11 cellular contexts compared by ENCODE assay signal in the genomic region with DNA sequence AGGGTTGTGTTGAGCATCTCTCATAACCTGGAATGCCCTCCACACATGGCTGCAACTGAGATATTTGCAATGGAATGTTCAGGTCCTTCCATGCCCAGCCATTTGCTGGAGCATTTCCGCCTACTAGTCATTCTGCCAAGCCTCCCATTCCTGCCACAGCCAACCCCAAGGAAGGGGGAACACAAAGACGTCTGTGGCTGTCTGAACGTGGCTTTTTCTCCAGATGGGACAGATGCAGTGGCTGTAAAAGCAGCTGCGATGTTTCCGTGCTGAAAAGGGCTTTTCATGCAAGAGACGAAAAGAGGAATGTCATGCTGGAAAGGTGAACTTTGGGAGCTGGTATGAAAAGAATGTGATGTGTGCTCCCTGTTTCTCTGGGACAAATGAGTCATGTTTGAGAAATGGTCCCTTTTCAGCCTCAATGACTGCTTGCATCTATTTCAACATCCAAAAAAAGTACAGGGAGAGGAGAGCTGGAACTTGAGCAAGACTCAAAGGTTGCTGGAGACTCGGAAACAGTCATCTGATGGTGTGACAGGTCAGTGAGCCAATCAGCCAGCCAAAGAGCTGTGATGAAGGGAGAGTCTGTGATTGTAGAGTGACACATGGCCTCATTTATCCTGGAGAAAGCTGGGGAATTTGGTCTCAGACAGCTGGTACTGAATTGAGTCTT.
DNase-seq lines count a peak whose midpoint lies in the region; TF ChIP-seq lines count a peak whose summit lies in the region.
"Had no signal": no experiment of that assay in that cellular context is flagged by ENCODE, and none has a peak within 500 bp of the region (broad histone marks: within the 10 kb centered on the region; RNA-seq: fewer than 3 reads in every experiment).

No MANE protein-coding gene starts in this region.

- 43% methylated on average over 7 of the region's 7 CpGs for WGBS in liver
- 9 to 13% methylated on average over 7 of the region's 7 CpGs for WGBS in thyroid gland, 2 donors

- H3K9me3 ChIP-seq in liver (ENCODE audit: control insufficient read depth in 4 of 4, low read length in 3 of 4) = no peaks in the 10 kb centered on the region
- no peaks in the 10 kb centered on the region for H3K9me3 ChIP-seq in thyroid gland

- H3K27me3 Mint-ChIP-seq in activated naive CD4-positive, alpha-beta T cell treated with anti-CD3 and anti-CD28 coated beads, Interleukin-2, amount 10 ng/mL, durations not matched to agents 7 days and 5 days = no peaks in the 10 kb centered on the region

- DNase-seq in LHCN-M2 (ENCODE audit: low read depth) = peak; percentile 99
- peak; percentile 28 for DNase-seq in dedifferentiated amniotic fluid mesenchymal stem cell (ENCODE audit: extremely low spot score)
- DNase-seq in thyroid gland = peak; percentile 58 to 83
- DNase-seq in cardiac septum (ENCODE audit: low spot score) = no peak
- DNase-seq in NCI-H2196 treated with DMSO at 0.1 percent for 48 hours (lab: John Stamatoyannopoulos, UW; ENCODE audit: unreplicated experiment) = no peak
- no peak for DNase-seq in activated CD4-positive, alpha-beta T cell treated with anti-CD3 and anti-CD28 coated beads, Interleukin-2, amount 50 U/mL, for 48 hours
- no peak for DNase-seq in activated naive CD4-positive, alpha-beta T cell treated with anti-CD3 and anti-CD28 coated beads, Interleukin-2, amount 10 ng/mL, durations not matched to agents 7 days and 5 days
- DNase-seq: activated CD8-positive, alpha-beta T cell treated with anti-CD3 and anti-CD28 coated beads, Interleukin-2, amount 10 ng/mL, durations not matched to agents 7 days and 5 days; mucosa of descending colon; NCI-H1930 had no signal

- no peak overlapping the region for H3K9ac ChIP-seq in liver (ENCODE audit: low read depth in 1 of 2, low read length in 2 of 2)

- TF ChIP-seq CTCF in liver (IDR thresholded peaks at IDR 0.05; ENCODE audit: low read depth, low read length, missing input control) (no peak), thyroid gland (IDR thresholded peaks at IDR 0.05) (no peak)

- no peak overlapping the region for H3K4me3 ChIP-seq in liver (ENCODE audit: low read depth in 1 of 3, low read length in 3 of 3)
- no peak overlapping the region for H3K4me3 ChIP-seq in thyroid gland (replicated peaks in 1 of 3)
- H3K4me3 ChIP-seq: mucosa of descending colon had no signal

- H3K36me3 ChIP-seq in liver (ENCODE audit: control insufficient read depth in 4 of 4, insufficient read depth in 3 of 4, low read depth in 1 of 4, low read length in 3 of 4) = no peaks in the 10 kb centered on the region
- no peaks in the 10 kb centered on the region for H3K36me3 ChIP-seq in thyroid gland

- no peaks in the 10 kb centered on the region for H3K4me1 Mint-ChIP-seq in activated naive CD4-positive, alpha-beta T cell treated with anti-CD3 and anti-CD28 coated beads, Interleukin-2, amount 10 ng/mL, durations not matched to agents 7 days and 5 days

- no peaks in the 10 kb centered on the region for H3K36me3 Mint-ChIP-seq in activated naive CD4-positive, alpha-beta T cell treated with anti-CD3 and anti-CD28 coated beads, Interleukin-2, amount 10 ng/mL, durations not matched to agents 7 days and 5 days

- H3K4me1 ChIP-seq in liver (ENCODE audit: control insufficient read depth in 4 of 4, insufficient read depth in 4 of 4, low read length in 3 of 4) = no peaks in the 10 kb centered on the region
- peaks cover 0 to 10% of the 10 kb centered on the region in 2 donors for H3K4me1 ChIP-seq in thyroid gland

- H3K4me3 Mint-ChIP-seq in activated naive CD4-positive, alpha-beta T cell treated with anti-CD3 and anti-CD28 coated beads, Interleukin-2, amount 10 ng/mL, durations not matched to agents 7 days and 5 days = no peak overlapping the region
- H3K4me3 Mint-ChIP-seq: activated CD8-positive, alpha-beta T cell treated with anti-CD3 and anti-CD28 coated beads, Interleukin-2, amount 10 ng/mL, durations not matched to agents 7 days and 5 days had no signal

- TF ChIP-seq RAD21 in liver (IDR thresholded peaks at IDR 0.05) = peak in 1 of 2 donors; percentile 6

- CTCF ChIA-PET in activated naive CD4-positive, alpha-beta T cell treated with anti-CD3 and anti-CD28 coated beads, Interleukin-2, amount 10 ng/mL, durations not matched to agents 7 days and 5 days (lab: Charles Lee) = no interaction called here

- intact Hi-C loops in thyroid gland (cut with DNase I) (no loop called here), cardiac septum (cut with DNase I) (no loop called here)

- no peak overlapping the region for H3K27ac ChIP-seq in liver (ENCODE audit: low read depth in 1 of 2, low read length in 2 of 2)
- H3K27ac ChIP-seq in thyroid gland = peak overlapping the region; percentile 36 to 86 (median 67)

- H3K27me3 ChIP-seq in liver (ENCODE audit: control insufficient read depth in 4 of 4, insufficient read depth in 4 of 4, low read length in 3 of 4) (no peaks in the 10 kb centered on the region), thyroid gland (no peaks in the 10 kb centered on the region)

- peak in 1 of 2 donors; percentile 11 for TF ChIP-seq POLR2A in thyroid gland (IDR thresholded peaks at IDR 0.05)

- H3K9me3 Mint-ChIP-seq in activated naive CD4-positive, alpha-beta T cell treated with anti-CD3 and anti-CD28 coated beads, Interleukin-2, amount 10 ng/mL, durations not matched to agents 7 days and 5 days = peaks cover 4% of the 10 kb centered on the region

- no peak overlapping the region for H3K27ac Mint-ChIP-seq in activated naive CD4-positive, alpha-beta T cell treated with anti-CD3 and anti-CD28 coated beads, Interleukin-2, amount 10 ng/mL, durations not matched to agents 7 days and 5 days
- H3K27ac Mint-ChIP-seq: activated CD8-positive, alpha-beta T cell treated with anti-CD3 and anti-CD28 coated beads, Interleukin-2, amount 10 ng/mL, durations not matched to agents 7 days and 5 days had no signal

TF ChIP-seq in liver, 16 proteins besides CTCF, POLR2A, EP300 and RAD21:
- TF ChIP-seq SP1 (IDR thresholded peaks at IDR 0.05) (peak; percentile 57), GABPA (IDR thresholded peaks at IDR 0.05 in 1 of 2, conservative IDR thresholded peaks at IDR 0.05 in 1 of 2) (no peak), HNF4G (IDR thresholded peaks at IDR 0.05) (peak; percentile 29), RXRA (IDR thresholded peaks at IDR 0.05) (peak; percentile 12 to 46), TAF1 (conservative IDR thresholded peaks at IDR 0.05) (no peak), HNF4A (conservative IDR thresholded peaks at IDR 0.05) (peak; percentile 34 to 56), YY1 (IDR thresholded peaks at IDR 0.05) (no peak), EGR1 (IDR thresholded peaks at IDR 0.05; ENCODE audit: low read depth in 2 of 2) (no peak), FOXA1 (IDR thresholded peaks at IDR 0.05) (no peak), FOXA2 (IDR thresholded peaks at IDR 0.05) (no peak), JUND (IDR thresholded peaks at IDR 0.05) (peak; percentile 60 to 87), NR2F2 (IDR thresholded peaks at IDR 0.05) (no peak)
- TF ChIP-seq, protein P1, sequence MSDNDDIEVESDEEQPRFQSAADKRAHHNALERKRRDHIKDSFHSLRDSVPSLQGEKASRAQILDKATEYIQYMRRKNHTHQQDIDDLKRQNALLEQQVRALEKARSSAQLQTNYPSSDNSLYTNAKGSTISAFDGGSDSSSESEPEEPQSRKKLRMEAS (IDR thresholded peaks at IDR 0.05) = no peak
- TF ChIP-seq, protein P2, sequence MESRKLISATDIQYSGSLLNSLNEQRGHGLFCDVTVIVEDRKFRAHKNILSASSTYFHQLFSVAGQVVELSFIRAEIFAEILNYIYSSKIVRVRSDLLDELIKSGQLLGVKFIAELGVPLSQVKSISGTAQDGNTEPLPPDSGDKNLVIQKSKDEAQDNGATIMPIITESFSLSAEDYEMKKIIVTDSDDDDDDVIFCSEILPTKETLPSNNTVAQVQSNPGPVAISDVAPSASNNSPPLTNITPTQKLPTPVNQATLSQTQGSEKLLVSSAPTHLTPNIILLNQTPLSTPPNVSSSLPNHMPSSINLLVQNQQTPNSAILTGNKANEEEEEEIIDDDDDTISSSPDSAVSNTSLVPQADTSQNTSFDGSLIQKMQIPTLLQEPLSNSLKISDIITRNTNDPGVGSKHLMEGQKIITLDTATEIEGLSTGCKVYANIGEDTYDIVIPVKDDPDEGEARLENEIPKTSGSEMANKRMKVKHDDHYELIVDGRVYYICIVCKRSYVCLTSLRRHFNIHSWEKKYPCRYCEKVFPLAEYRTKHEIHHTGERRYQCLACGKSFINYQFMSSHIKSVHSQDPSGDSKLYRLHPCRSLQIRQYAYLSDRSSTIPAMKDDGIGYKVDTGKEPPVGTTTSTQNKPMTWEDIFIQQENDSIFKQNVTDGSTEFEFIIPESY (IDR thresholded peaks at IDR 0.05) = no peak
- TF ChIP-seq, protein P3, sequence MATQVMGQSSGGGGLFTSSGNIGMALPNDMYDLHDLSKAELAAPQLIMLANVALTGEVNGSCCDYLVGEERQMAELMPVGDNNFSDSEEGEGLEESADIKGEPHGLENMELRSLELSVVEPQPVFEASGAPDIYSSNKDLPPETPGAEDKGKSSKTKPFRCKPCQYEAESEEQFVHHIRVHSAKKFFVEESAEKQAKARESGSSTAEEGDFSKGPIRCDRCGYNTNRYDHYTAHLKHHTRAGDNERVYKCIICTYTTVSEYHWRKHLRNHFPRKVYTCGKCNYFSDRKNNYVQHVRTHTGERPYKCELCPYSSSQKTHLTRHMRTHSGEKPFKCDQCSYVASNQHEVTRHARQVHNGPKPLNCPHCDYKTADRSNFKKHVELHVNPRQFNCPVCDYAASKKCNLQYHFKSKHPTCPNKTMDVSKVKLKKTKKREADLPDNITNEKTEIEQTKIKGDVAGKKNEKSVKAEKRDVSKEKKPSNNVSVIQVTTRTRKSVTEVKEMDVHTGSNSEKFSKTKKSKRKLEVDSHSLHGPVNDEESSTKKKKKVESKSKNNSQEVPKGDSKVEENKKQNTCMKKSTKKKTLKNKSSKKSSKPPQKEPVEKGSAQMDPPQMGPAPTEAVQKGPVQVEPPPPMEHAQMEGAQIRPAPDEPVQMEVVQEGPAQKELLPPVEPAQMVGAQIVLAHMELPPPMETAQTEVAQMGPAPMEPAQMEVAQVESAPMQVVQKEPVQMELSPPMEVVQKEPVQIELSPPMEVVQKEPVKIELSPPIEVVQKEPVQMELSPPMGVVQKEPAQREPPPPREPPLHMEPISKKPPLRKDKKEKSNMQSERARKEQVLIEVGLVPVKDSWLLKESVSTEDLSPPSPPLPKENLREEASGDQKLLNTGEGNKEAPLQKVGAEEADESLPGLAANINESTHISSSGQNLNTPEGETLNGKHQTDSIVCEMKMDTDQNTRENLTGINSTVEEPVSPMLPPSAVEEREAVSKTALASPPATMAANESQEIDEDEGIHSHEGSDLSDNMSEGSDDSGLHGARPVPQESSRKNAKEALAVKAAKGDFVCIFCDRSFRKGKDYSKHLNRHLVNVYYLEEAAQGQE (IDR thresholded peaks at IDR 0.05) = no peak
- TF ChIP-seq, protein P4, sequence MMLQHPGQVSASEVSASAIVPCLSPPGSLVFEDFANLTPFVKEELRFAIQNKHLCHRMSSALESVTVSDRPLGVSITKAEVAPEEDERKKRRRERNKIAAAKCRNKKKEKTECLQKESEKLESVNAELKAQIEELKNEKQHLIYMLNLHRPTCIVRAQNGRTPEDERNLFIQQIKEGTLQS (IDR thresholded peaks at IDR 0.05) = peak; percentile 20

Comparison
In these comparisons a context has a peak if more than half of its experiments do, and no peak if none do; other contexts are left out.
1. DNase-seq: peak in LHCN-M2 (single experiment), dedifferentiated amniotic fluid mesenchymal stem cell (single experiment) and thyroid gland (2 of 2); none in cardiac septum (single experiment), NCI-H2196 treated with DMSO at 0.1 percent for 48 hours (single experiment), activated CD4-positive, alpha-beta T cell treated with anti-CD3 and anti-CD28 coated beads, Interleukin-2, amount 50 U/mL, for 48 hours (0 of 2) and activated naive CD4-positive, alpha-beta T cell treated with anti-CD3 and anti-CD28 coated beads, Interleukin-2, amount 10 ng/mL, durations not matched to agents 7 days and 5 days (single experiment).
2. H3K27ac ChIP-seq: peak in thyroid gland (3 of 3); none in liver (0 of 2).